Comparison of ENCODE assay signal across 28 cellular contexts in the genomic region with DNA sequence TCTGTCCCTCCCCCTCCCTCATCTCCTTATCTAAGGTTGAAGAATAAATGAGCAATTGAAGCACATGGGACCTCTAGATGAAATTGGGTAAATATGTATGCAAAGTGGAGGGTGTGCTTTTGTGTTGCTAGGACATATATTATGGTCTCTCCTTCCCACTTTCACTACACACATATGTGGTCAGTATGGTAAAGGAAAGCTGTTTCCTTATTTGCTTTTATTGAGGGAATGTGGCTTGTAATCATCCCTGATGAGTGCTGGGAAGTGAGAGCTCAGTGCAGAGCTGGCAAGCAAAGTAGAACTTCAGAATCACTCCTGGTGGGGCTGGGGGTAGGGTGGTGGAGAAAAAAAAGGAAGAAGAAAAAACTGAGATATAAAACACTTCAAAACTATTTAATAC.
"Had no signal": no experiment of that assay in that cellular context is flagged by ENCODE, and none has a peak within 500 bp of the region (broad histone marks: within the 10 kb centered on the region; RNA-seq: fewer than 3 reads in every experiment).

No MANE protein-coding gene starts in this region.

- ATAC-seq: activated CD8-positive, alpha-beta T cell treated with anti-CD3 and anti-CD28 coated beads for 36 hours; activated T-cell treated with anti-CD3 and anti-CD28 coated beads, Interleukin-2, amount 50 U/mL, for 72 hours; activated T-helper 17 cell treated with anti-CD3 and anti-CD28 coated beads, Interleukin-2, amount 50 U/mL, for 72 hours; PC-3 had no signal

- H3K4me3 ChIP-seq: MG63, Peyer's patch had no signal

- H3K9me3 ChIP-seq: MG63, Peyer's patch had no signal

- H3K36me3 ChIP-seq: brain microvascular endothelial cell, MG63, Peyer's patch, WERI-Rb-1 had no signal

- H3K27ac ChIP-seq: brain microvascular endothelial cell, Peyer's patch, WERI-Rb-1 had no signal

- H3K27me3 ChIP-seq: brain microvascular endothelial cell, Peyer's patch had no signal

- DNase-seq: activated CD4-positive, alpha-beta T cell treated with anti-CD3 and anti-CD28 coated beads for 1 hour; activated CD4-positive, alpha-beta T cell treated with anti-CD3 and anti-CD28 coated beads for 48 hours; activated CD4-positive, alpha-beta T cell treated with anti-CD3 and anti-CD28 coated beads, Interleukin-2, amount 50 U/mL, for 4 hours; activated CD4-positive, CD25-positive, alpha-beta regulatory T cell; activated CD8-positive, alpha-beta T cell treated with anti-CD3 and anti-CD28 coated beads for 36 hours; activated effector memory CD4-positive, alpha-beta T cell treated with anti-CD3 and anti-CD28 coated beads, Interleukin-2, amount 50 U/mL, for 16 hours; activated naive CD4-positive, alpha-beta T cell; activated naive CD4-positive, alpha-beta T cell treated with anti-CD3 and anti-CD28 coated beads, Interleukin-2, amount 50 U/mL, for 16 hours; activated naive CD8-positive, alpha-beta T cell treated with anti-CD3 and anti-CD28 coated beads for 36 hours; activated T-cell treated with anti-CD3 and anti-CD28 coated beads, Interleukin-2, amount 50 U/mL, for 1 hour; activated T-cell treated with anti-CD3 and anti-CD28 coated beads, Interleukin-2, amount 50 U/mL, for 72 hours; amniotic stem cell; aorta; brain microvascular endothelial cell; central memory CD4-positive, alpha-beta T cell; MG63; NCI-H1092; NCI-H1436 treated with DMSO at 0.1 percent for 48 hours; NCI-H1694 treated with DMSO at 0.1 percent for 48 hours; NCI-H2029; NCI-H510A; PC-3; Peyer's patch; RPMI8226; SHP77 treated with DMSO at 0.1 percent for 48 hours; T1000; WERI-Rb-1 had no signal

- H3K4me1 ChIP-seq: Peyer's patch had no signal
